17 cellular contexts compared by ENCODE assay signal in genomic region chr1:43007377-43008105, GRCh38. TPM values are rescaled to one million over a fixed set of nuclear protein-coding genes. Genes with fewer than 3 reads are reported as not detected.
DNase-seq lines count a peak whose midpoint lies in the region; TF ChIP-seq lines count a peak whose summit lies in the region.
"Had no signal": no experiment of that assay in that cellular context is flagged by ENCODE, and none has a peak within 500 bp of the region (broad histone marks: within the 10 kb centered on the region; RNA-seq: fewer than 3 reads in every experiment).

No MANE protein-coding gene starts in this region.

- no peaks in the 10 kb centered on the region for H3K9me3 ChIP-seq in Caco-2
- H3K9me3 ChIP-seq in iPS DF 6.9 (ENCODE audit: control insufficient read depth, insufficient read depth, low read length), result no peaks in the 10 kb centered on the region
- H3K9me3 ChIP-seq in neuron (ENCODE audit: low read length), result no peaks in the 10 kb centered on the region
- H3K9me3 ChIP-seq: spleen had no signal

- peak overlapping the region; percentile 58 for H3K27ac ChIP-seq in iPS DF 6.9 (ENCODE audit: low read length)
- H3K27ac ChIP-seq: spleen had no signal

- H3K27ac Mint-ChIP-seq in Caco-2 (ENCODE audit: unreplicated experiment), result peak overlapping the region; percentile 99
- H3K27ac Mint-ChIP-seq: naive thymus-derived CD8-positive, alpha-beta T cell had no signal

- no CpG with 5 or more reads among the region's 49 CpGs for WGBS in iPS DF 6.9 (ENCODE audit: insufficient coverage, insufficient read length)

- no peaks in the 10 kb centered on the region for H3K36me3 ChIP-seq in Caco-2 (ENCODE audit: control insufficient read depth, insufficient read depth, low read length)
- no peaks in the 10 kb centered on the region for H3K36me3 ChIP-seq in iPS DF 6.9 (ENCODE audit: control insufficient read depth, insufficient read depth, low read length)
- no peaks in the 10 kb centered on the region for H3K36me3 ChIP-seq in neuron (ENCODE audit: insufficient read depth, low read length)
- H3K36me3 ChIP-seq: spleen had no signal

- no peak for TF ChIP-seq CTCF in Caco-2 (IDR thresholded peaks at IDR 0.05; ENCODE audit: insufficient read depth in 1 of 2, low read depth in 1 of 2, low read length in 1 of 2, severe bottlenecking in 1 of 2, unreplicated experiment in 1 of 2)

- no TSS peak for BruUV-seq in Caco-2 (replicated peaks; lab: Mats Ljungman, UMichigan)

- POLR2A ChIA-PET in Caco-2 (lab: Charles Lee), result interaction anchor here (0.6 to 2.9 kb wide), 11 partner anchors 8 to 199 kb away, joined by 3 to 19 read pairs (median 4); no protein-coding TSS in a partner anchor

- H3K27me3 ChIP-seq in Caco-2 (replicated peaks; ENCODE audit: control insufficient read depth, insufficient read depth, low read length) (no peaks in the 10 kb centered on the region), iPS DF 6.9 (ENCODE audit: control insufficient read depth, insufficient read depth, low read length) (no peaks in the 10 kb centered on the region), neuron (ENCODE audit: insufficient read depth, low read length) (no peaks in the 10 kb centered on the region)

- CTCF ChIA-PET in Caco-2 (lab: Charles Lee), result interaction anchor here (0.6 to 2.3 kb wide), 4 partner anchors 26 to 161 kb away, joined by 3 to 9 read pairs (median 6); partner anchors contain the start of gene ZNF691

- peaks cover 1% of the 10 kb centered on the region for H3K9me3 Mint-ChIP-seq in Caco-2 (ENCODE audit: unreplicated experiment)
- H3K9me3 Mint-ChIP-seq: naive thymus-derived CD8-positive, alpha-beta T cell had no signal

- intact Hi-C loops in Caco-2 (cut with micrococcal nuclease; ENCODE audit: unreplicated experiment), result loop anchor here (1.0 to 5.0 kb wide), 7 partner anchors 11 to 66 kb away; partner anchors contain the start of gene SLC2A1

- H3K4me3 ChIP-seq in Caco-2 (ENCODE audit: low read depth, low read length) (peak overlapping the region; percentile 19), iPS DF 6.9 (ENCODE audit: low read length) (no peak overlapping the region), neuron (ENCODE audit: low read length) (peak overlapping the region; percentile 1)
- H3K4me3 ChIP-seq: spleen had no signal

- H3K4me1 ChIP-seq in Caco-2 (peaks cover 86% of the 10 kb centered on the region), iPS DF 6.9 (ENCODE audit: control insufficient read depth, insufficient read depth, low read length) (peaks cover 13% of the 10 kb centered on the region), neuron (ENCODE audit: insufficient read depth, low read length) (peaks cover 53% of the 10 kb centered on the region)

- no peak overlapping the region for H2AFZ ChIP-seq in neuron (ENCODE audit: low read depth, low read length)

- peak; percentile 90 to 93 for DNase-seq in Caco-2
- peak; percentile 25 for DNase-seq in NCI-H69 (lab: John Stamatoyannopoulos, UW)
- DNase-seq in iPS DF 6.9 (ENCODE audit: low read depth, low spot score), result no peak
- DNase-seq in nucleus accumbens (lab: John Stamatoyannopoulos, UW), result no peak
- DNase-seq in NCI-H1694 (lab: John Stamatoyannopoulos, UW), result no peak
- no peak for DNase-seq in T1000 (lab: John Stamatoyannopoulos, UW)
- no peak for DNase-seq in activated effector memory CD4-positive, alpha-beta T cell treated with Interleukin-2 at 50 U/mL for 16 hours
- DNase-seq: activated CD4-positive, alpha-beta T cell treated with anti-CD3 and anti-CD28 coated beads, Interleukin-2, amount 50 U/mL, for 1 hour; activated T-cell treated with anti-CD3 and anti-CD28 coated beads, Interleukin-2, amount 50 U/mL, for 48 hours; KBM-7; kidney glomerular epithelial cell; naive thymus-derived CD8-positive, alpha-beta T cell; NCI-H187; NCI-H82; spleen; T-helper 9 cell had no signal

- peaks cover 8% of the 10 kb centered on the region for H3K36me3 Mint-ChIP-seq in Caco-2 (ENCODE audit: insufficient read depth, unreplicated experiment)
- H3K36me3 Mint-ChIP-seq: naive thymus-derived CD8-positive, alpha-beta T cell had no signal

- H3K4me1 Mint-ChIP-seq in Caco-2 (ENCODE audit: low read depth, unreplicated experiment), result peaks cover 32% of the 10 kb centered on the region
- H3K4me1 Mint-ChIP-seq: naive thymus-derived CD8-positive, alpha-beta T cell had no signal

- H3K27me3 Mint-ChIP-seq in Caco-2 (ENCODE audit: insufficient read depth, unreplicated experiment), result no peaks in the 10 kb centered on the region

- peak overlapping the region; percentile 71 for H3K4me3 Mint-ChIP-seq in Caco-2 (ENCODE audit: unreplicated experiment)
- H3K4me3 Mint-ChIP-seq: naive thymus-derived CD8-positive, alpha-beta T cell had no signal

RNA-seq across cellular contexts. Expression of gene SLC2A1, which starts 48.9 kb away (rescaled TPM):
- 422 and 437 TPM in 2 replicates for total RNA-seq in Caco-2 (2022)

Comparison
In these comparisons a context has a peak if more than half of its experiments do, and no peak if none do; other contexts are left out.
1. DNase-seq: peak in Caco-2 (2 of 2) and NCI-H69 (single experiment); none in iPS DF 6.9 (single experiment), nucleus accumbens (0 of 56), NCI-H1694 (single experiment), T1000 (single experiment) and activated effector memory CD4-positive, alpha-beta T cell treated with Interleukin-2 at 50 U/mL for 16 hours (single experiment).